2 cellular contexts compared by ENCODE assay signal in the genomic region with DNA sequence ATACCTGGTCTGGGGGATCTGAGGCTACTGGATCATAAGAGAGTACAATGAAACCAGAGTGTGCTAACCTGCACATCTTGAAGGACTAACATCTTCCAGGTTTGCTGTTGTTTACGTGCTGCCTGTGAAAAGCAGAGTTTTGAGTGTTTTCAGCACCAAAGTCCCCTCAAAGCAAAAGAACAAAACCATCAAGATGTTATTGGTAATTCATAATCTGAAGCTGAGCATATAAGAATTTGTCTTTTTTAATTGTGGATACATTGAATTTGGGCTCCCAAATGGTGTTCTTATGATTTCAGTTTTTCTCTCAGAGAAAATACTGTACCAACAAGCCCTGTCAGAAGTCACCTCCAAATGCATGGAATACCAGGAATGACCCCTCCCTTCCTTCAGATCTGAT.
TF ChIP-seq lines count a peak whose summit lies in the region.

No MANE protein-coding gene starts in this region.

TF ChIP-seq in K562, 482 proteins besides CTCF, POLR2A, EP300 and RAD21 (continued from another document and continues in another):
- TF ChIP-seq CEBPZ (IDR thresholded peaks at IDR 0.05; ENCODE audit: borderline replicate concordance, low read depth, low read length): no peak
- no peak for TF ChIP-seq ZNF586 (CRISPR knock-in tag; conservative IDR thresholded peaks at IDR 0.05)
- no peak for TF ChIP-seq HLTF (IDR thresholded peaks at IDR 0.05)
- TF ChIP-seq MYC (IDR thresholded peaks at IDR 0.05; ENCODE audit: low read depth, low read length): no peak
- TF ChIP-seq MYC (CRISPR knock-in tag; IDR thresholded peaks at IDR 0.05; ENCODE audit: borderline replicate concordance, low read depth): no peak
- TF ChIP-seq MGA (IDR thresholded peaks at IDR 0.05): no peak
- TF ChIP-seq BMI1 (IDR thresholded peaks at IDR 0.05; ENCODE audit: low read length): no peak
- no peak for TF ChIP-seq RBM17 (IDR thresholded peaks at IDR 0.05; ENCODE audit: borderline replicate concordance, low read depth, low read length)

TF ChIP-seq in WTC11, 78 proteins besides CTCF, POLR2A, EP300 and RAD21 (continued from another document):
- TF ChIP-seq, protein P1, sequence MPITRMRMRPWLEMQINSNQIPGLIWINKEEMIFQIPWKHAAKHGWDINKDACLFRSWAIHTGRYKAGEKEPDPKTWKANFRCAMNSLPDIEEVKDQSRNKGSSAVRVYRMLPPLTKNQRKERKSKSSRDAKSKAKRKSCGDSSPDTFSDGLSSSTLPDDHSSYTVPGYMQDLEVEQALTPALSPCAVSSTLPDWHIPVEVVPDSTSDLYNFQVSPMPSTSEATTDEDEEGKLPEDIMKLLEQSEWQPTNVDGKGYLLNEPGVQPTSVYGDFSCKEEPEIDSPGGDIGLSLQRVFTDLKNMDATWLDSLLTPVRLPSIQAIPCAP (CRISPR knock-in tag; IDR thresholded peaks at IDR 0.05): no peak
- no peak for TF ChIP-seq ESRRA (CRISPR knock-in tag; IDR thresholded peaks at IDR 0.05; ENCODE audit: borderline replicate concordance)
- no peak for TF ChIP-seq ATF3 (CRISPR knock-in tag; conservative IDR thresholded peaks at IDR 0.05)
- no peak for TF ChIP-seq ETV6 (CRISPR knock-in tag; IDR thresholded peaks at IDR 0.05)
- TF ChIP-seq SMAD4 (CRISPR knock-in tag; IDR thresholded peaks at IDR 0.05): no peak
- TF ChIP-seq HMGA2 (CRISPR knock-in tag; IDR thresholded peaks at IDR 0.05): no peak
- no peak for TF ChIP-seq EMX1 (CRISPR knock-in tag; IDR thresholded peaks at IDR 0.05)
- TF ChIP-seq RELA (CRISPR knock-in tag; IDR thresholded peaks at IDR 0.05; ENCODE audit: borderline replicate concordance): no peak
- TF ChIP-seq TCF7 (CRISPR knock-in tag; IDR thresholded peaks at IDR 0.05; ENCODE audit: low read depth): no peak
- no peak for TF ChIP-seq E2F5 (CRISPR knock-in tag; IDR thresholded peaks at IDR 0.05)
- no peak for TF ChIP-seq TP53 (CRISPR knock-in tag; IDR thresholded peaks at IDR 0.05)
